Comparison of ENCODE assay signal across 9 cellular contexts in genomic region chr5:56412601-56413379, GRCh38.
DNase-seq lines count a peak whose midpoint lies in the region; ATAC-seq and TF ChIP-seq lines count a peak whose summit lies in the region.
"Had no signal": no experiment of that assay in that cellular context is flagged by ENCODE, and none has a peak within 500 bp of the region (broad histone marks: within the 10 kb centered on the region; RNA-seq: fewer than 3 reads in every experiment).

No MANE protein-coding gene starts in this region.

- H2BK12ac ChIP-seq in mesenchymal stem cell (ENCODE audit: low read length in 2 of 2), result peak overlapping the region; percentile 18 to 96

- H3K27me3 ChIP-seq in mesenchymal stem cell (ENCODE audit: control insufficient read depth in 1 of 2, insufficient read depth in 1 of 2, low read length in 2 of 2) (no peaks in the 10 kb centered on the region), SK-N-SH (ENCODE audit: insufficient read depth) (no peaks in the 10 kb centered on the region), MG63 (no peaks in the 10 kb centered on the region)

- H3K27ac ChIP-seq in mesenchymal stem cell (ENCODE audit: low read length, poor library complexity, severe bottlenecking), result no peak overlapping the region
- H3K27ac ChIP-seq in SK-N-SH (ENCODE audit: low read depth in 2 of 2, low read length in 1 of 2), result no peak overlapping the region
- H3K27ac ChIP-seq: epithelial cell of prostate had no signal

- H2AFZ ChIP-seq in mesenchymal stem cell (ENCODE audit: low read depth, low read length), result peak overlapping the region; percentile 61
- H2AFZ ChIP-seq in SK-N-SH (ENCODE audit: low read depth), result no peak overlapping the region

- H2BK5ac ChIP-seq in mesenchymal stem cell (ENCODE audit: low read depth, low read length, poor library complexity, severe bottlenecking), result no peak overlapping the region

- no peak overlapping the region for H3K4me3 Mint-ChIP-seq in activated CD4-positive, alpha-beta T cell treated with anti-CD3 and anti-CD28 coated beads for 36 hours
- H3K4me3 Mint-ChIP-seq in T-helper 17 cell, result peak overlapping the region; percentile 47

- no peak for TF ChIP-seq EP300 in SK-N-SH (IDR thresholded peaks at IDR 0.05; ENCODE audit: borderline replicate concordance in 1 of 2, low read depth in 1 of 2, low read length in 1 of 2)

- no peak overlapping the region for H3K4me2 ChIP-seq in mesenchymal stem cell (ENCODE audit: low read length, poor library complexity, severe bottlenecking)
- H3K4me2 ChIP-seq in SK-N-SH, result no peak overlapping the region

- peaks cover 1% of the 10 kb centered on the region for H3K4me1 ChIP-seq in mesenchymal stem cell (ENCODE audit: control insufficient read depth, insufficient read depth, low read depth, low read length)
- H3K4me1 ChIP-seq in SK-N-SH (ENCODE audit: control insufficient read depth in 1 of 2, insufficient read depth in 2 of 2, low read depth in 1 of 2, low read length in 1 of 2), result peaks cover 0 to 4% of the 10 kb centered on the region in 2 experiments; a peak in 2 of 4 replicates

- no peak for TF ChIP-seq CTCF in SK-N-SH (IDR thresholded peaks at IDR 0.05)

- H3K4me3 ChIP-seq in mesenchymal stem cell (ENCODE audit: insufficient read depth in 1 of 2, low read depth in 1 of 2, low read length in 2 of 2) (no peak overlapping the region), SK-N-SH (ENCODE audit: low read depth in 2 of 2, low read length in 1 of 2) (no peak overlapping the region), MG63 (no peak overlapping the region)

- H3K36me3 Mint-ChIP-seq in activated CD4-positive, alpha-beta T cell treated with anti-CD3 and anti-CD28 coated beads for 36 hours (ENCODE audit: low read depth), result no peaks in the 10 kb centered on the region
- peaks cover 2% of the 10 kb centered on the region for H3K36me3 Mint-ChIP-seq in T-helper 17 cell (ENCODE audit: low read depth)

- H3K9me3 ChIP-seq in T-helper 17 cell (ENCODE audit: control insufficient read depth, low read length, poor library complexity, severe bottlenecking) (peaks cover 2% of the 10 kb centered on the region), mesenchymal stem cell (ENCODE audit: control insufficient read depth, low read length) (no peaks in the 10 kb centered on the region), SK-N-SH (no peaks in the 10 kb centered on the region), MG63 (no peaks in the 10 kb centered on the region)

- intact Hi-C loops in activated CD4-positive, alpha-beta T cell treated with anti-CD3 and anti-CD28 coated beads for 36 hours (cut with DNase I, micrococcal nuclease), result no loop called here

- ATAC-seq in activated CD4-positive, alpha-beta T cell treated with anti-CD3 and anti-CD28 coated beads for 36 hours, result peak; percentile 90
- peak; percentile 84 for ATAC-seq in HG03103 (IDR thresholded peaks at IDR 0.05; ENCODE audit: low read depth, unreplicated experiment)
- ATAC-seq in T-helper 17 cell, result peak; percentile 85

- peak overlapping the region in 1 of 2 experiments; percentile 49 for H3K4ac ChIP-seq in mesenchymal stem cell (ENCODE audit: low read depth in 1 of 2, low read length in 2 of 2)

- H3K36me3 ChIP-seq in mesenchymal stem cell (ENCODE audit: control insufficient read depth in 1 of 2, insufficient read depth in 2 of 2, low read depth in 1 of 2, low read length in 2 of 2) (no peaks in the 10 kb centered on the region), SK-N-SH (replicated peaks in 1 of 2; ENCODE audit: control insufficient read depth in 1 of 2, insufficient read depth in 2 of 2, low read length in 1 of 2) (no peaks in the 10 kb centered on the region), MG63 (no peaks in the 10 kb centered on the region)

- no peaks in the 10 kb centered on the region for H4K20me1 ChIP-seq in SK-N-SH (ENCODE audit: insufficient read depth)

- no peaks in the 10 kb centered on the region for H3K9me2 ChIP-seq in SK-N-SH

- H4K8ac ChIP-seq in mesenchymal stem cell (ENCODE audit: low read length), result peak overlapping the region; percentile 33

- CTCF ChIA-PET in activated CD4-positive, alpha-beta T cell treated with anti-CD3 and anti-CD28 coated beads for 36 hours (lab: Charles Lee), result interaction anchor here (0.8 to 1.0 kb wide), 5 partner anchors 11 to 500 kb away, joined by 3 to 6 read pairs (median 3); no protein-coding TSS in a partner anchor
- CTCF ChIA-PET in SK-N-SH (lab: Yijun Ruan, JAX), result no interaction called here

- H2BK120ac ChIP-seq in mesenchymal stem cell (ENCODE audit: low read depth, low read length), result peak overlapping the region; percentile 71

- POLR2A ChIA-PET in activated CD4-positive, alpha-beta T cell treated with anti-CD3 and anti-CD28 coated beads for 36 hours (lab: Charles Lee), result no interaction called here
- POLR2A ChIA-PET in SK-N-SH (lab: Yijun Ruan, JAX), result no interaction called here

- H3K9ac ChIP-seq in mesenchymal stem cell (ENCODE audit: low read length) (no peak overlapping the region), SK-N-SH (no peak overlapping the region)

- H3K9me3 Mint-ChIP-seq in activated CD4-positive, alpha-beta T cell treated with anti-CD3 and anti-CD28 coated beads for 36 hours (ENCODE audit: low read depth), result peaks cover 4% of the 10 kb centered on the region

- no peak overlapping the region for H2AK5ac ChIP-seq in mesenchymal stem cell (ENCODE audit: low read length, severe bottlenecking)

- peak overlapping the region in 1 of 2 experiments; percentile 83 for H3K23ac ChIP-seq in mesenchymal stem cell (ENCODE audit: low read length in 2 of 2)

- H3K27me3 Mint-ChIP-seq in activated CD4-positive, alpha-beta T cell treated with anti-CD3 and anti-CD28 coated beads for 36 hours, result no peaks in the 10 kb centered on the region
- no peaks in the 10 kb centered on the region for H3K27me3 Mint-ChIP-seq in T-helper 17 cell

- peak overlapping the region; percentile 14 for H3K27ac Mint-ChIP-seq in activated CD4-positive, alpha-beta T cell treated with anti-CD3 and anti-CD28 coated beads for 36 hours
- peak overlapping the region; percentile 8 for H3K27ac Mint-ChIP-seq in T-helper 17 cell

- peak overlapping the region; percentile 57 to 66 for H3K18ac ChIP-seq in mesenchymal stem cell (ENCODE audit: low read depth in 1 of 2, low read length in 2 of 2)

- H3K14ac ChIP-seq in mesenchymal stem cell (ENCODE audit: low read length in 2 of 2), result peak overlapping the region in 1 of 2 experiments; percentile 41

- H3K79me2 ChIP-seq in SK-N-SH (ENCODE audit: insufficient read depth), result no peaks in the 10 kb centered on the region

- H3F3A ChIP-seq in SK-N-SH (replicated peaks; ENCODE audit: insufficient read depth), result no peaks in the 10 kb centered on the region

- no peak for TF ChIP-seq RAD21 in SK-N-SH (IDR thresholded peaks at IDR 0.05; ENCODE audit: low read length)

- peak overlapping the region; percentile 12 for H2BK15ac ChIP-seq in mesenchymal stem cell (ENCODE audit: low read depth, poor library complexity, severe bottlenecking)

- peak; percentile 59 for DNase-seq in activated CD4-positive, alpha-beta T cell treated with anti-CD3 and anti-CD28 coated beads for 36 hours
- no peak for DNase-seq in activated CD4-positive, alpha-beta T cell treated with anti-CD3 and anti-CD28 coated beads, Interleukin-2, amount 50 U/mL, for 1 hour
- DNase-seq in T-helper 17 cell (no peak), mesenchymal stem cell (peak; percentile 50), DMS 273 (lab: John Stamatoyannopoulos, UW; ENCODE audit: unreplicated experiment) (no peak), SK-N-SH (no peak), MG63 (no peak)

- peaks cover 18% of the 10 kb centered on the region for H3K4me1 Mint-ChIP-seq in activated CD4-positive, alpha-beta T cell treated with anti-CD3 and anti-CD28 coated beads for 36 hours
- H3K4me1 Mint-ChIP-seq in T-helper 17 cell, result peaks cover 24% of the 10 kb centered on the region

- 85% methylated on average over 6 of the region's 9 CpGs for WGBS in mesenchymal stem cell
- WGBS in SK-N-SH (ENCODE audit: low lambda C conversion rate), result 73% methylated on average over 9 of the region's 9 CpGs

- H4K91ac ChIP-seq in mesenchymal stem cell (ENCODE audit: low read length), result peak overlapping the region; percentile 9

- H3K79me1 ChIP-seq in mesenchymal stem cell (replicated peaks; ENCODE audit: low read length, poor library complexity, severe bottlenecking), result no peaks in the 10 kb centered on the region

TF ChIP-seq in SK-N-SH, 30 proteins besides CTCF, POLR2A, EP300 and RAD21:
- no peak for TF ChIP-seq TCF12 (IDR thresholded peaks at IDR 0.05)

Comparison
In these comparisons a context has a peak if more than half of its experiments do, and no peak if none do; other contexts are left out.
1. DNase-seq: peak in activated CD4-positive, alpha-beta T cell treated with anti-CD3 and anti-CD28 coated beads for 36 hours (single experiment) and mesenchymal stem cell (single experiment); none in activated CD4-positive, alpha-beta T cell treated with anti-CD3 and anti-CD28 coated beads, Interleukin-2, amount 50 U/mL, for 1 hour (single experiment), T-helper 17 cell (0 of 3), DMS 273 (single experiment), SK-N-SH (single experiment) and MG63 (single experiment).
2. Peak in every context shown above with its lines, with median percentiles within 50 percentile points of each other: ATAC-seq.